17 cellular contexts compared by ENCODE assay signal in genomic region chr14:89337912-89338311, GRCh38.
DNase-seq lines count a peak whose midpoint lies in the region; ATAC-seq and TF ChIP-seq lines count a peak whose summit lies in the region.
"Had no signal": no experiment of that assay in that cellular context is flagged by ENCODE, and none has a peak within 500 bp of the region (broad histone marks: within the 10 kb centered on the region; RNA-seq: fewer than 3 reads in every experiment).

No MANE protein-coding gene starts in this region.

- H3K56ac ChIP-seq in IMR-90 (ENCODE audit: extremely low read depth, insufficient read depth, low read length) = no peak overlapping the region

- no peak overlapping the region for H4K5ac ChIP-seq in IMR-90 (ENCODE audit: low read depth, low read length)

- POLR2A ChIA-PET in IMR-90 (lab: Charles Lee; ENCODE audit: unreplicated experiment) = interaction anchor here (0.6 kb wide), 1 partner anchor 11 kb away, joined by 4 read pairs; no protein-coding TSS in a partner anchor

- H3K4me1 ChIP-seq in IMR-90 (ENCODE audit: control insufficient read depth, insufficient read depth, low read length) (peaks cover 23% of the 10 kb centered on the region), mesenchymal stem cell (ENCODE audit: control insufficient read depth, insufficient read depth, low read depth, low read length) (peaks cover 6% of the 10 kb centered on the region), tibial artery (peaks cover 0 to 46% (median 24%) of the 10 kb centered on the region in 4 donors)

- H2AK5ac ChIP-seq in IMR-90 (ENCODE audit: low read depth, low read length) (peak overlapping the region; percentile 42; the same call in 1 of the 2 replicates), mesenchymal stem cell (ENCODE audit: low read length, severe bottlenecking) (no peak overlapping the region)

- H3K9me3 ChIP-seq in IMR-90 (ENCODE audit: control insufficient read depth, insufficient read depth, low read length) (no peaks in the 10 kb centered on the region), mesenchymal stem cell (ENCODE audit: control insufficient read depth, low read length) (no peaks in the 10 kb centered on the region), tibial artery (no peaks in the 10 kb centered on the region)

- H2BK15ac ChIP-seq in IMR-90 (ENCODE audit: low read depth, low read length) = no peak overlapping the region; the same call in 2 of the 3 replicates
- no peak overlapping the region for H2BK15ac ChIP-seq in mesenchymal stem cell (ENCODE audit: low read depth, poor library complexity, severe bottlenecking)

- H3K14ac ChIP-seq in IMR-90 (replicated peaks; ENCODE audit: low read depth, low read length) (no peak overlapping the region), mesenchymal stem cell (ENCODE audit: low read length in 2 of 2) (no peak overlapping the region)

- H3K27me3 ChIP-seq in IMR-90 (ENCODE audit: control insufficient read depth, insufficient read depth, low read length) = no peaks in the 10 kb centered on the region
- no peaks in the 10 kb centered on the region for H3K27me3 ChIP-seq in mesenchymal stem cell (ENCODE audit: control insufficient read depth in 1 of 2, insufficient read depth in 1 of 2, low read length in 2 of 2)
- H3K27me3 ChIP-seq in tibial artery = no peaks in the 10 kb centered on the region
- H3K27me3 ChIP-seq: brain microvascular endothelial cell had no signal

- H3K9ac ChIP-seq in IMR-90 (ENCODE audit: low read depth, low read length) (no peak overlapping the region), mesenchymal stem cell (ENCODE audit: low read length) (peak overlapping the region; percentile 3)

- 0 out of 2 replicates have a peak overlapping the region, but pooled peaks have one; percentile 3 for H3K4me2 ChIP-seq in IMR-90 (ENCODE audit: low read depth, low read length)
- no peak overlapping the region for H3K4me2 ChIP-seq in mesenchymal stem cell (ENCODE audit: low read length, poor library complexity, severe bottlenecking)

- no peak overlapping the region for H2BK20ac ChIP-seq in IMR-90 (ENCODE audit: low read depth, low read length)

- peaks cover 2% of the 10 kb centered on the region for H4K20me1 ChIP-seq in IMR-90 (ENCODE audit: insufficient read depth, low read length)

- TF ChIP-seq RAD21 in IMR-90 (IDR thresholded peaks at IDR 0.05; ENCODE audit: low read length) = no peak

- H4K91ac ChIP-seq in IMR-90 (ENCODE audit: insufficient read depth, low read depth, low read length) (no peak overlapping the region), mesenchymal stem cell (ENCODE audit: low read length) (no peak overlapping the region)

- no peak overlapping the region for H3K18ac ChIP-seq in IMR-90 (ENCODE audit: low read depth, low read length)
- peak overlapping the region in 1 of 2 experiments; percentile 77 for H3K18ac ChIP-seq in mesenchymal stem cell (ENCODE audit: low read depth in 1 of 2, low read length in 2 of 2)

- no TSS peak for BruUV-seq in IMR-90 (replicated peaks; lab: Mats Ljungman, UMichigan)

- dilution Hi-C loops in IMR-90 (cut with HindIII; ENCODE audit: low sequenced_read_pairs, unreplicated experiment) = no loop called here

- TF ChIP-seq POLR2A in IMR-90 (IDR thresholded peaks at IDR 0.05; ENCODE audit: low read depth, low read length) = no peak

- WGBS in IMR-90 (ENCODE audit: extremely low coverage in 2 of 2, insufficient read length in 1 of 2), 2 experiments = 20% methylated on average over 1 of the region's 3 CpGs; no CpG with 5 or more reads in 1 of the 2 experiments
- 8% methylated on average over 1 of the region's 3 CpGs for WGBS in mesenchymal stem cell

- peaks cover 2% of the 10 kb centered on the region for H3K36me3 ChIP-seq in IMR-90 (ENCODE audit: control insufficient read depth, insufficient read depth, low read length)
- H3K36me3 ChIP-seq in mesenchymal stem cell (ENCODE audit: control insufficient read depth in 1 of 2, insufficient read depth in 2 of 2, low read depth in 1 of 2, low read length in 2 of 2) = peaks cover 0 to 4% of the 10 kb centered on the region in 2 experiments
- no peaks in the 10 kb centered on the region for H3K36me3 ChIP-seq in tibial artery
- H3K36me3 ChIP-seq: brain microvascular endothelial cell had no signal

- intact Hi-C loops in IMR-90 (cut with micrococcal nuclease) = no loop called here
- intact Hi-C loops in tibial artery (cut with DNase I; ENCODE audit: low total_unique reads) = no loop called here

- H3K79me1 ChIP-seq in IMR-90 (ENCODE audit: low read depth in 1 of 2, low read length in 2 of 2) = peaks cover 36 to 60% of the 10 kb centered on the region in 2 experiments
- peaks cover 32% of the 10 kb centered on the region for H3K79me1 ChIP-seq in mesenchymal stem cell (replicated peaks; ENCODE audit: low read length, poor library complexity, severe bottlenecking)

- 0 out of 2 replicates have a peak overlapping the region, but pooled peaks have one; percentile 9 for H3K4ac ChIP-seq in IMR-90 (ENCODE audit: low read depth, low read length)
- H3K4ac ChIP-seq in mesenchymal stem cell (ENCODE audit: low read depth in 1 of 2, low read length in 2 of 2) = no peak overlapping the region

- ATAC-seq in IMR-90 (ENCODE audit: low read depth) (peak; percentile 50), GM19328 (IDR thresholded peaks at IDR 0.05; ENCODE audit: unreplicated experiment) (no peak)
- no peak for ATAC-seq in activated CD4-positive, CD25-positive, alpha-beta regulatory T cell treated with anti-CD3 and anti-CD28 coated beads, Interleukin-2, amount 50 U/mL, for 24 hours
- ATAC-seq: activated CD8-positive, alpha-beta T cell treated with anti-CD3 and anti-CD28 coated beads, Interleukin-2, amount 10 ng/mL, durations not matched to agents 7 days and 5 days; effector memory CD8-positive, alpha-beta T cell had no signal

- H2BK12ac ChIP-seq in mesenchymal stem cell (ENCODE audit: low read length in 2 of 2) = no peak overlapping the region

- H3K4me3 ChIP-seq in IMR-90 (ENCODE audit: insufficient read depth, low read depth, low read length) (no peak overlapping the region), fibroblast of mammary gland (ENCODE audit: control insufficient read depth, low read depth, low read length) (no peak overlapping the region), mesenchymal stem cell (ENCODE audit: insufficient read depth in 1 of 2, low read depth in 1 of 2, low read length in 2 of 2) (peak overlapping the region in 1 of 2 experiments; percentile 7), tibial artery (no peak overlapping the region)
- H3K4me3 ChIP-seq: SK-N-MC had no signal

- CTCF ChIA-PET in IMR-90 (lab: Yijun Ruan, JAX) = interaction anchor here (0.6 kb wide), 1 partner anchor 74 kb away, joined by 4 read pairs; no protein-coding TSS in a partner anchor

- no peak overlapping the region for H3K27ac ChIP-seq in IMR-90 (ENCODE audit: insufficient read depth, low read length)
- H3K27ac ChIP-seq in mesenchymal stem cell (ENCODE audit: low read length, poor library complexity, severe bottlenecking) = no peak overlapping the region
- H3K27ac ChIP-seq in tibial artery = peak overlapping the region; percentile 38 to 47
- H3K27ac ChIP-seq: brain microvascular endothelial cell, SK-N-MC had no signal

- peak overlapping the region in 1 of 2 experiments; percentile 54; a peak in 1 of 4 replicates for H4K8ac ChIP-seq in IMR-90 (ENCODE audit: low read depth in 2 of 2, low read length in 2 of 2)
- H4K8ac ChIP-seq in mesenchymal stem cell (ENCODE audit: low read length) = no peak overlapping the region

- in situ Hi-C loops in IMR-90 (cut with MboI; ENCODE audit: low sequenced_read_pairs) = no loop called here

- H2AFZ ChIP-seq in IMR-90 (replicated peaks; ENCODE audit: low read length, poor library complexity) (no peak overlapping the region), mesenchymal stem cell (ENCODE audit: low read depth, low read length) (no peak overlapping the region)

- H2BK120ac ChIP-seq in IMR-90 (ENCODE audit: low read depth, low read length) (no peak overlapping the region), mesenchymal stem cell (ENCODE audit: low read depth, low read length) (peak overlapping the region; percentile 68)

- H2BK5ac ChIP-seq in IMR-90 (ENCODE audit: low read depth, low read length, poor library complexity, severe bottlenecking) (peak overlapping the region; percentile 49), mesenchymal stem cell (ENCODE audit: low read depth, low read length, poor library complexity, severe bottlenecking) (no peak overlapping the region)

- no peak overlapping the region for H2AK9ac ChIP-seq in IMR-90 (replicated peaks; ENCODE audit: low read depth, low read length, poor library complexity)

- no peak overlapping the region for H3K23ac ChIP-seq in IMR-90 (ENCODE audit: low read depth, low read length)
- no peak overlapping the region for H3K23ac ChIP-seq in mesenchymal stem cell (ENCODE audit: low read length in 2 of 2)

- H3K9me1 ChIP-seq in IMR-90 (ENCODE audit: insufficient read depth, low read length) = peaks cover 14% of the 10 kb centered on the region

- no peak for TF ChIP-seq CTCF in IMR-90 (conservative IDR thresholded peaks at IDR 0.05; ENCODE audit: low read depth, low read length)
- TF ChIP-seq CTCF in fibroblast of mammary gland (conservative IDR thresholded peaks at IDR 0.05; ENCODE audit: control insufficient read depth, insufficient read depth, low read depth, low read length) = no peak
- TF ChIP-seq CTCF in tibial artery (IDR thresholded peaks at IDR 0.05) = no peak

- DNase-seq in IMR-90 (peak; percentile 29), fibroblast of mammary gland (ENCODE audit: low read depth) (peak; percentile 70), mesenchymal stem cell (peak; percentile 33), tibial artery (peak in 1 of 2 donors; percentile 73)
- DNase-seq in activated CD8-positive, alpha-beta memory T cell treated with anti-CD3 and anti-CD28 coated beads, Interleukin-2, amount 50 U/mL, for 4 hours = no peak
- DNase-seq in activated effector memory CD4-positive, alpha-beta T cell treated with anti-CD3 and anti-CD28 coated beads, Interleukin-2, amount 50 U/mL, for 16 hours = no peak
- DNase-seq: activated CD8-positive, alpha-beta T cell treated with anti-CD3 and anti-CD28 coated beads, Interleukin-2, amount 10 ng/mL, durations not matched to agents 7 days and 5 days; activated gamma-delta T cell; brain microvascular endothelial cell; DMS153; effector memory CD8-positive, alpha-beta T cell; hippocampal formation; NCI-H1048; stimulated activated CD4-positive, alpha-beta T cell treated with anti-CD3 and anti-CD28 coated beads, Interleukin-12 subunit alpha, Interleukin-12 subunit beta, amount 100 ng/mL, for 4 hours had no signal

TF ChIP-seq in IMR-90, 13 proteins besides CTCF, POLR2A, EP300 and RAD21 (continues in another document):
- TF ChIP-seq USF2 (IDR thresholded peaks at IDR 0.05; ENCODE audit: low read depth, low read length) (no peak), MXI1 (IDR thresholded peaks at IDR 0.05; ENCODE audit: borderline replicate concordance, low read depth, low read length) (no peak), RFX5 (IDR thresholded peaks at IDR 0.05; ENCODE audit: low read depth, low read length) (no peak)

Comparison
In these comparisons a context has a peak if more than half of its experiments do, and no peak if none do; other contexts are left out.
1. DNase-seq: peak in IMR-90 (single experiment), fibroblast of mammary gland (single experiment) and mesenchymal stem cell (single experiment); none in activated CD8-positive, alpha-beta memory T cell treated with anti-CD3 and anti-CD28 coated beads, Interleukin-2, amount 50 U/mL, for 4 hours (single experiment) and activated effector memory CD4-positive, alpha-beta T cell treated with anti-CD3 and anti-CD28 coated beads, Interleukin-2, amount 50 U/mL, for 16 hours (single experiment).
2. H3K27ac ChIP-seq: peak in tibial artery (2 of 2); none in IMR-90 (single experiment) and mesenchymal stem cell (single experiment).